In the genomic region with DNA sequence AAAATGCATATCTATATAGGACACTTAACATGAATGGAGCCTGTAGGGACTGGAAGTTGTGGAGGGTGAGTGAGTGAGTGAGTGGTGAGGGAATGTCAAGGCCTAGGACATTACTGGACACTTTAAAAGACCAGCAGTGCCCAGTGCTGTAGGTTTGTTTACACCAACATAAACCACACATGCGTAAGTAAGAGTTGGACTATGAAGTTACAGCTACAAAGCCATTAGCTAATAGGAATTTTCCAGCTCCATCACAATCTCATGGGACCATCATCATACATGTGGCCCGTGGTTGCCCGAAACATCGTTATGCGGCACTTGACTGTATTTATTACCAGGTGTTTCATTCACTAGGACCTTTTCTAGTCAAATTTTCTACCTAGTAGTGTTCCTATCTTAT, we compare ENCODE assay signal across 20 cellular contexts. TPM values are rescaled to one million over a fixed set of nuclear protein-coding genes. Genes with fewer than 3 reads are reported as not detected.
DNase-seq lines count a peak whose midpoint lies in the region; ATAC-seq and TF ChIP-seq lines count a peak whose summit lies in the region.
"Had no signal": no experiment of that assay in that cellular context is flagged by ENCODE, and none has a peak within 500 bp of the region (broad histone marks: within the 10 kb centered on the region; RNA-seq: fewer than 3 reads in every experiment).

No MANE protein-coding gene starts in this region.

- DNase-seq in HCEC 1CT (peak; percentile 64), fibroblast of gingiva (ENCODE audit: low read depth) (peak; percentile 38), nephron progenitor cell (no peak), amniotic stem cell (lab: John Stamatoyannopoulos, UW) (no peak), NCI-H510A (lab: John Stamatoyannopoulos, UW) (no peak)
- no peak for DNase-seq in activated naive CD4-positive, alpha-beta T cell treated with anti-CD3 and anti-CD28 coated beads, Interleukin-2, amount 50 U/mL, for 72 hours (ENCODE audit: low spot score in 2 of 2)
- DNase-seq: activated CD4-positive, CD25-positive, alpha-beta regulatory T cell treated with anti-CD3 and anti-CD28 coated beads, Interleukin-2, amount 50 U/mL, for 72 hours; activated CD8-positive, alpha-beta T cell treated with anti-CD3 and anti-CD28 coated beads for 36 hours; activated effector memory CD4-positive, alpha-beta T cell treated with anti-CD3 and anti-CD28 coated beads, Interleukin-2, amount 50 U/mL, for 16 hours; CD8-positive, alpha-beta T cell; cortex of kidney; DMS53; GDM1; mesendoderm; NCI-H1436 treated with DMSO at 0.1 percent for 48 hours; NCI-H69; stimulated activated naive CD8-positive, alpha-beta T cell treated with anti-CD3 and anti-CD28 coated beads, Interleukin-15, Interleukin-2, amounts not matched to agents 100 U/mL and 50 U/mL, for 24 hours had no signal

- no peaks in the 10 kb centered on the region for H3K9me3 Mint-ChIP-seq in nephron progenitor cell
- H3K9me3 Mint-ChIP-seq in activated naive CD4-positive, alpha-beta T cell treated with anti-CD3 and anti-CD28 coated beads, Interleukin-2, amount 50 U/mL, for 72 hours, result peaks cover 0 to 6% of the 10 kb centered on the region in 2 donors
- H3K9me3 Mint-ChIP-seq: activated CD8-positive, alpha-beta T cell treated with anti-CD3 and anti-CD28 coated beads for 36 hours; CD8-positive, alpha-beta T cell had no signal

- H3K27ac ChIP-seq in C4-2B, result peak overlapping the region; percentile 94; the same call in 1 of the 2 replicates
- H3K27ac ChIP-seq: thoracic aorta had no signal

- H3K36me3 Mint-ChIP-seq in nephron progenitor cell (ENCODE audit: low read depth), result peaks cover 14% of the 10 kb centered on the region
- peaks cover 0 to 17% of the 10 kb centered on the region in 2 donors for H3K36me3 Mint-ChIP-seq in activated naive CD4-positive, alpha-beta T cell treated with anti-CD3 and anti-CD28 coated beads, Interleukin-2, amount 50 U/mL, for 72 hours
- H3K36me3 Mint-ChIP-seq: CD8-positive, alpha-beta T cell had no signal

- H3K4me3 Mint-ChIP-seq in nephron progenitor cell, result no peak overlapping the region
- H3K4me3 Mint-ChIP-seq: activated CD8-positive, alpha-beta T cell treated with anti-CD3 and anti-CD28 coated beads for 36 hours; CD8-positive, alpha-beta T cell had no signal

- no peaks in the 10 kb centered on the region for H3K27me3 Mint-ChIP-seq in nephron progenitor cell (ENCODE audit: low read depth, poor library complexity)
- H3K27me3 Mint-ChIP-seq: activated CD8-positive, alpha-beta T cell treated with anti-CD3 and anti-CD28 coated beads for 36 hours had no signal

- peaks cover 75% of the 10 kb centered on the region for H3K4me1 Mint-ChIP-seq in nephron progenitor cell

- peak overlapping the region; percentile 78 for H3K27ac Mint-ChIP-seq in nephron progenitor cell
- no peak overlapping the region for H3K27ac Mint-ChIP-seq in activated naive CD4-positive, alpha-beta T cell treated with anti-CD3 and anti-CD28 coated beads, Interleukin-2, amount 50 U/mL, for 72 hours
- H3K27ac Mint-ChIP-seq: activated CD8-positive, alpha-beta T cell treated with anti-CD3 and anti-CD28 coated beads for 36 hours; CD8-positive, alpha-beta T cell had no signal

- TF ChIP-seq CTCF in C4-2B (conservative IDR thresholded peaks at IDR 0.05) (no peak), nephron progenitor cell (IDR thresholded peaks at IDR 0.05) (no peak)

- no peak for ATAC-seq in activated naive CD4-positive, alpha-beta T cell treated with anti-CD3 and anti-CD28 coated beads, Interleukin-2, amount 50 U/mL, for 72 hours
- ATAC-seq: activated CD8-positive, alpha-beta T cell treated with anti-CD3 and anti-CD28 coated beads for 36 hours; CD8-positive, alpha-beta T cell; K562; stimulated activated naive CD8-positive, alpha-beta T cell treated with anti-CD3 and anti-CD28 coated beads, Interleukin-15, Interleukin-2, amounts not matched to agents 100 U/mL and 50 U/mL, for 24 hours had no signal

RNA-seq across cellular contexts. Expression of gene LATS2, which starts 49.2 kb away (rescaled TPM):
- total RNA-seq in activated naive CD4-positive, alpha-beta T cell treated with anti-CD3 and anti-CD28 coated beads, Interleukin-2, amount 50 U/mL, for 72 hours, result 1 to 10 TPM; 1.7 to 8.4 TPM

Comparison
In these comparisons a context has a peak if more than half of its experiments do, and no peak if none do; other contexts are left out.
1. DNase-seq: peak in HCEC 1CT (single experiment) and fibroblast of gingiva (single experiment); none in nephron progenitor cell (single experiment), amniotic stem cell (single experiment), activated naive CD4-positive, alpha-beta T cell treated with anti-CD3 and anti-CD28 coated beads, Interleukin-2, amount 50 U/mL, for 72 hours (0 of 2) and NCI-H510A (single experiment).